ENCODE assay signal across 8 cellular contexts in genomic region chr13:113151745-113152707, GRCh38. TPM values are rescaled to one million over a fixed set of nuclear protein-coding genes. Genes with fewer than 3 reads are reported as not detected.
A peak's percentile ranks its signal among the peaks of the same experiment; 100 is the strongest.
DNase-seq lines count a peak whose midpoint lies in the region; ATAC-seq and TF ChIP-seq lines count a peak whose summit lies in the region.

No MANE protein-coding gene starts in this region.

- peak; percentile 19 for DNase-seq in AG04449 (ENCODE audit: low read depth, low spot score)
- DNase-seq in brain microvascular endothelial cell: peak; percentile 44
- no peak for DNase-seq in lower lobe of right lung
- DNase-seq in HuH-7 (ENCODE audit: low spot score): no peak

- CTCF ChIA-PET in AG04449 (lab: Yijun Ruan, JAX): interaction anchor here (1.0 kb wide), 2 partner anchors 10 to 118 kb away, joined by 3 read pairs; no protein-coding TSS in a partner anchor
- CTCF ChIA-PET in HEK293 (lab: Yijun Ruan, JAX): no interaction called here

- intact Hi-C loops in lower lobe of right lung (cut with DNase I): no loop called here

- H3K36me3 ChIP-seq in HEK293 (ENCODE audit: control insufficient read depth in 2 of 2, insufficient read depth in 1 of 2, low read length in 2 of 2) (no peaks in the 10 kb centered on the region), brain microvascular endothelial cell (replicated peaks) (no peaks in the 10 kb centered on the region), lower lobe of right lung (no peaks in the 10 kb centered on the region)

- H3K4me1 ChIP-seq in HEK293 (ENCODE audit: control insufficient read depth, insufficient read depth, low read length) (peaks cover 2% of the 10 kb centered on the region), lower lobe of right lung (peaks cover 20% of the 10 kb centered on the region)

- in situ Hi-C loops in brain microvascular endothelial cell (cut with HindIII; ENCODE audit: low pct_ligation_motif_present, low sequenced_read_pairs): no loop called here

- POLR2A ChIA-PET in AG04449 (lab: Yijun Ruan, JAX) (no interaction called here), HEK293 (lab: Yijun Ruan, JAX) (interaction anchor here (0.6 kb wide), 1 partner anchor 118 kb away, joined by 5 read pairs; no protein-coding TSS in a partner anchor)

- no peak for TF ChIP-seq CTCF in AG04449 (IDR thresholded peaks at IDR 0.05; ENCODE audit: insufficient read depth, low read length, missing control alignments)
- no peak for TF ChIP-seq CTCF in HEK293 (tag by site-specific recombination; IDR thresholded peaks at IDR 0.05)
- no peak for TF ChIP-seq CTCF in brain microvascular endothelial cell (IDR thresholded peaks at IDR 0.05; ENCODE audit: low read depth, low read length, missing control alignments)
- no peak for TF ChIP-seq CTCF in lower lobe of right lung (IDR thresholded peaks at IDR 0.05)

- peak overlapping the region; percentile 12; the same call in 1 of the 2 replicates for H3K4me3 ChIP-seq in AG04449 (ENCODE audit: low read depth, low read length)
- no peak overlapping the region for H3K4me3 ChIP-seq in HEK293 (ENCODE audit: low read depth, low read length)
- peak overlapping the region; percentile 3 for H3K4me3 ChIP-seq in brain microvascular endothelial cell (ENCODE audit: low read depth, low read length)
- H3K4me3 ChIP-seq in lower lobe of right lung: peak overlapping the region; percentile 58

- no peaks in the 10 kb centered on the region for H3K27me3 ChIP-seq in brain microvascular endothelial cell (replicated peaks)
- H3K27me3 ChIP-seq in lower lobe of right lung (ENCODE audit: low read depth): no peaks in the 10 kb centered on the region

- H3K9me3 ChIP-seq in HEK293 (ENCODE audit: control insufficient read depth, insufficient read depth, low read depth, low read length) (no peaks in the 10 kb centered on the region), lower lobe of right lung (no peaks in the 10 kb centered on the region)

- no peak for ATAC-seq in lower lobe of right lung
- no peak for ATAC-seq in HG03442 (IDR thresholded peaks at IDR 0.05; ENCODE audit: unreplicated experiment)
- ATAC-seq in GM21367 (IDR thresholded peaks at IDR 0.05; ENCODE audit: unreplicated experiment): no peak
- ATAC-seq in GM19467 (IDR thresholded peaks at IDR 0.05; ENCODE audit: unreplicated experiment): no peak

- no peak overlapping the region for H3K27ac ChIP-seq in HEK293 (ENCODE audit: extremely low read depth, low read depth, low read length)
- H3K27ac ChIP-seq in brain microvascular endothelial cell: no peak overlapping the region
- no peak overlapping the region for H3K27ac ChIP-seq in lower lobe of right lung

TF ChIP-seq in HEK293, 187 proteins besides CTCF, POLR2A, EP300 and RAD21:
- TF ChIP-seq ZNF350 (tag by site-specific recombination; IDR thresholded peaks at IDR 0.05) (no peak), ZNF302 (tag by site-specific recombination; IDR thresholded peaks at IDR 0.05; ENCODE audit: low read depth) (no peak), ZNF596 (tag by site-specific recombination; IDR thresholded peaks at IDR 0.05) (peak; percentile 89; the same call in 1 of the 2 replicates), ZBTB17 (tag by site-specific recombination; IDR thresholded peaks at IDR 0.05) (peak; percentile 35; the same call in 1 of the 2 replicates), ZNF266 (tag by site-specific recombination; IDR thresholded peaks at IDR 0.05; ENCODE audit: low read depth) (no peak), ZNF560 (tag by site-specific recombination; IDR thresholded peaks at IDR 0.05; ENCODE audit: borderline replicate concordance) (no peak), ZNF704 (tag by site-specific recombination; IDR thresholded peaks at IDR 0.05) (no peak), ZNF19 (tag by site-specific recombination; IDR thresholded peaks at IDR 0.05; ENCODE audit: low read depth) (no peak), BCL6B (tag by site-specific recombination; IDR thresholded peaks at IDR 0.05) (no peak), ZNF2 (tag by site-specific recombination; IDR thresholded peaks at IDR 0.05) (no peak)

RNA-seq across cellular contexts. Expression of gene PROZ, which starts 6.4 kb away (rescaled TPM):
- total RNA-seq in lower lobe of right lung: not detected

RNA-seq across cellular contexts. Expression of gene F10, which starts 29.4 kb away (rescaled TPM):
- 8.9 TPM for total RNA-seq in lower lobe of right lung

RNA-seq across cellular contexts. Expression of gene F7, which starts 46.4 kb away (rescaled TPM):
- total RNA-seq in lower lobe of right lung: not detected

RNA-seq across cellular contexts. Expression of gene PCID2, which starts 56.4 kb away (rescaled TPM):
- total RNA-seq in lower lobe of right lung: 35.1 TPM

RNA-seq across cellular contexts. Expression of gene CUL4A, which starts 57.4 kb away (rescaled TPM):
- 60.1 TPM for total RNA-seq in lower lobe of right lung

Comparison
In these comparisons a context has a peak if more than half of its experiments do, and no peak if none do; other contexts are left out.
1. DNase-seq: peak in AG04449 (single experiment) and brain microvascular endothelial cell (single experiment); none in lower lobe of right lung (single experiment) and HuH-7 (single experiment).